Comparison of ENCODE assay signal across 1 cellular context in genomic region chr4:153137677-153138630, GRCh38.
TF ChIP-seq lines count a peak whose summit lies in the region.

No MANE protein-coding gene starts in this region.

TF ChIP-seq in SK-N-SH treated with all-trans-retinoic acid at 6 μM for 48 hours, 23 proteins besides CTCF, POLR2A, EP300 and RAD21 (continued from another document):
- TF ChIP-seq POU6F1 (CRISPR knock-in tag; IDR thresholded peaks at IDR 0.05; ENCODE audit: borderline replicate concordance, low read depth), result no peak
